In genomic region chr16:89278441-89279240, GRCh38 we compare ENCODE assay signal across 1 cellular context.
TF ChIP-seq lines count a peak whose summit lies in the region.

No MANE protein-coding gene starts in this region.

TF ChIP-seq in HCT116, 20 proteins besides CTCF, POLR2A, EP300 and RAD21:
- no peak for TF ChIP-seq REST (IDR thresholded peaks at IDR 0.05; ENCODE audit: low read depth)
- TF ChIP-seq POLR2AphosphoS5 (IDR thresholded peaks at IDR 0.05; ENCODE audit: low read depth, low read length) = peak; percentile 3; the same call in 1 of the 2 replicates
